8 cellular contexts compared by ENCODE assay signal in the genomic region with DNA sequence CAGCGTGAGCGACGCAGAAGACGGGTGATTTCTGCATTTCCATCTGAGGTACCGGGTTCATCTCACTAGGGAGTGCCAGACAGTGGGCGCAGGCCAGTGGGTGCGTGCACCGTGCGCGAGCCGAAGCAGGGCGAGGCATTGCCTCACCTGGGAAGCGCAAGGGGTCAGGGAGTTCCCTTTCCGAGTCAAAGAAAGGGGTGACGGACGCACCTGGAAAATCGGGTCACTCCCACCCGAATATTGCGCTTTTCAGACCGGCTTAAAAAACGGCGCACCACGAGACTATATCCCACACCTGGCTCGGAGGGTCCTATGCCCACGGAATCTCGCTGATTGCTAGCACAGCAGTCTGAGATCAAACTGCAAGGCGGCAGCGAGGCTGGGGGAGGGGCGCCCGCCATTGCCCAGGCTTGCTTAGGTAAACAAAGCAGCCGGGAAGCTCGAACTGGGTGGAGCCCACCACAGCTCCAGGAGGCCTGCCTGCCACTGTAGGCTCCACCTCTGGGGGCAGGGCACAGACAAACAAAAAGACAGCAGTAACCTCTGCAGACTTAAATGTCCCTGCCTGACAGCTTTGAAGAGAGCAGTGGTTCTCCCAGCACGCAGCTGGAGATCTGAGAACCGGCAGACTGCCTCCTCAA.
A peak's percentile ranks its signal among the peaks of the same experiment; 100 is the strongest.
DNase-seq lines count a peak whose midpoint lies in the region; FAIRE-seq and TF ChIP-seq lines count a peak whose summit lies in the region.
"Not testable (repeated sequence)": the region's sequence is repeated elsewhere in the genome, so short reads cannot be mapped to it uniquely, and the experiment has no call there.

No MANE protein-coding gene starts in this region.

- not testable (repeated sequence) for H3K23ac ChIP-seq in H1 (ENCODE audit: insufficient read length)

- H2BK120ac ChIP-seq in H1 (replicated peaks; ENCODE audit: low read depth, low read length): not testable (repeated sequence)

- not testable (repeated sequence) for H2BK5ac ChIP-seq in H1 (ENCODE audit: low read depth, low read length)

- not testable (repeated sequence) for H3K18ac ChIP-seq in H1 (ENCODE audit: extremely low read depth, low read length)

- H3K9ac ChIP-seq in HUES48 (ENCODE audit: low read depth, low read length): peak overlapping the region; percentile 62
- H3K9ac ChIP-seq in SK-N-SH; H1 (replicated peaks in 1 of 4; ENCODE audit: extremely low read depth in 1 of 4, low read depth in 3 of 4, low read length in 3 of 4); skeletal muscle satellite cell (ENCODE audit: low read depth, low read length): not testable (repeated sequence)

- H2BK20ac ChIP-seq in H1 (ENCODE audit: low read length): not testable (repeated sequence)

- not testable (repeated sequence) for H3K79me2 ChIP-seq in SK-N-SH (ENCODE audit: insufficient read depth); H1 (ENCODE audit: control insufficient read depth in 1 of 2, insufficient read depth in 2 of 2, low read length in 2 of 2)

- H3K27ac ChIP-seq in AG04450 (ENCODE audit: low read depth, low read length); HUES48 (ENCODE audit: low read depth, low read length); SK-N-SH (ENCODE audit: low read depth in 2 of 2, low read length in 1 of 2); H1 (ENCODE audit: low read depth, low read length); right atrium auricular region; muscle layer of duodenum (ENCODE audit: low read length): not testable (repeated sequence)

- peak overlapping the region; percentile 37 for H3K4me3 ChIP-seq in AG04450 (ENCODE audit: low read depth, low read length)
- peak overlapping the region; percentile 53 for H3K4me3 ChIP-seq in HUES48 (ENCODE audit: low read depth, low read length)
- peak overlapping the region; percentile 46 to 59 for H3K4me3 ChIP-seq in SK-N-SH (ENCODE audit: low read depth in 2 of 2, low read length in 1 of 2)
- peak overlapping the region in 3 of 4 experiments; percentile 26 to 43 (median 35); a peak in 4 of 8 replicates for H3K4me3 ChIP-seq in H1 (ENCODE audit: extremely low read depth in 1 of 4, insufficient read depth in 2 of 4, low read depth in 3 of 4, low read length in 4 of 4)
- peak overlapping the region; percentile 15 to 21 for H3K4me3 ChIP-seq in right atrium auricular region
- peak overlapping the region; percentile 0 to 43 for H3K4me3 ChIP-seq in muscle layer of duodenum (ENCODE audit: low read depth in 1 of 2, low read length in 2 of 2)
- H3K4me3 ChIP-seq in skeletal muscle satellite cell (ENCODE audit: low read length): not testable (repeated sequence)

- H3K9me3 Mint-ChIP-seq in activated naive CD4-positive, alpha-beta T cell treated with anti-CD3 and anti-CD28 coated beads, Interleukin-2, amount 10 ng/mL, durations not matched to agents 7 days and 5 days: not testable (repeated sequence)

- not testable (repeated sequence) for TF ChIP-seq EP300 in SK-N-SH (IDR thresholded peaks at IDR 0.05; ENCODE audit: borderline replicate concordance in 1 of 2, low read depth in 1 of 2, low read length in 1 of 2); H1 (IDR thresholded peaks at IDR 0.05; ENCODE audit: borderline replicate concordance in 1 of 2, low read depth in 2 of 2, low read length in 2 of 2)

- not testable (repeated sequence) for FAIRE-seq in H1 (lab: Jason Lieb, UNC)

- H3K14ac ChIP-seq in H1 (ENCODE audit: insufficient read length): not testable (repeated sequence)

- not testable (repeated sequence) for H3K36me3 ChIP-seq in HUES48 (ENCODE audit: control insufficient read depth, insufficient read depth, low read length); SK-N-SH (replicated peaks in 1 of 2; ENCODE audit: control insufficient read depth in 1 of 2, insufficient read depth in 2 of 2, low read length in 1 of 2); H1 (ENCODE audit: control insufficient read depth in 2 of 4, insufficient read depth in 4 of 4, low read length in 3 of 4); right atrium auricular region; muscle layer of duodenum (ENCODE audit: control insufficient read depth in 1 of 2, insufficient read depth in 2 of 2, low read length in 2 of 2); skeletal muscle satellite cell (ENCODE audit: insufficient read depth, low read length)

- DNase-seq in AG04450 (ENCODE audit: low read depth, low spot score); SK-N-SH; activated naive CD4-positive, alpha-beta T cell treated with anti-CD3 and anti-CD28 coated beads, Interleukin-2, amount 10 ng/mL, durations not matched to agents 7 days and 5 days; H1 (ENCODE audit: low read depth in 1 of 2, low spot score in 2 of 2); right atrium auricular region (ENCODE audit: low spot score): not testable (repeated sequence)

- H4K91ac ChIP-seq in H1 (replicated peaks; ENCODE audit: insufficient read length, low read length): not testable (repeated sequence)

- CTCF ChIA-PET in AG04450 (lab: Charles Lee): interaction anchor here (0.7 kb wide), 1 partner anchor 644 kb away, joined by 5 read pairs; no protein-coding TSS in a partner anchor
- CTCF ChIA-PET in SK-N-SH (lab: Yijun Ruan, JAX); H1 (lab: Charles Lee; ENCODE audit: partially characterized antibody): not testable (repeated sequence)
- CTCF ChIA-PET in activated naive CD4-positive, alpha-beta T cell treated with anti-CD3 and anti-CD28 coated beads, Interleukin-2, amount 10 ng/mL, durations not matched to agents 7 days and 5 days (lab: Charles Lee): interaction anchor here (0.7 kb wide), 1 partner anchor 298 kb away, joined by 3 read pairs; no protein-coding TSS in a partner anchor

- not testable (repeated sequence) for H3K27me3 ChIP-seq in AG04450 (ENCODE audit: control insufficient read depth, insufficient read depth, low read length); HUES48 (ENCODE audit: control insufficient read depth, insufficient read depth, low read length); SK-N-SH (ENCODE audit: insufficient read depth); H1 (replicated peaks in 1 of 4; ENCODE audit: control insufficient read depth in 3 of 4, extremely low read depth in 1 of 4, insufficient read depth in 3 of 4, low read length in 3 of 4); right atrium auricular region; muscle layer of duodenum (ENCODE audit: low read depth, low read length); skeletal muscle satellite cell (ENCODE audit: control insufficient read depth, insufficient read depth, low read length)

- TF ChIP-seq CTCF in AG04450 (IDR thresholded peaks at IDR 0.05; ENCODE audit: low read depth, low read length); SK-N-SH (IDR thresholded peaks at IDR 0.05); H1 (IDR thresholded peaks at IDR 0.05; ENCODE audit: control extremely low read depth in 1 of 3, insufficient read depth in 1 of 3, low read depth in 1 of 3, low read length in 3 of 3); right atrium auricular region (IDR thresholded peaks at IDR 0.05): not testable (repeated sequence)

- H3K9me3 ChIP-seq in AG04450 (ENCODE audit: control insufficient read depth, insufficient read depth, low read length); HUES48 (ENCODE audit: control insufficient read depth, insufficient read depth, low read length); SK-N-SH; H1 (ENCODE audit: insufficient read depth in 2 of 2, low read depth in 1 of 2, low read length in 1 of 2); right atrium auricular region; muscle layer of duodenum (ENCODE audit: control insufficient read depth in 1 of 2, low read length in 2 of 2); skeletal muscle satellite cell (replicated peaks; ENCODE audit: low read length): not testable (repeated sequence)

- H3K4me1 ChIP-seq in HUES48 (ENCODE audit: control insufficient read depth, insufficient read depth, low read length); SK-N-SH (ENCODE audit: control insufficient read depth in 1 of 2, insufficient read depth in 2 of 2, low read depth in 1 of 2, low read length in 1 of 2); H1 (replicated peaks in 1 of 4; ENCODE audit: control insufficient read depth in 3 of 4, insufficient read depth in 4 of 4, low read length in 3 of 4); right atrium auricular region; muscle layer of duodenum (ENCODE audit: control insufficient read depth in 1 of 2, insufficient read depth in 2 of 2, low read length in 2 of 2); skeletal muscle satellite cell (ENCODE audit: control insufficient read depth, insufficient read depth, low read length): not testable (repeated sequence)

- POLR2A ChIA-PET in AG04450 (lab: Yijun Ruan, JAX); H1 (lab: Charles Lee; ENCODE audit: partially characterized antibody): not testable (repeated sequence)
- POLR2A ChIA-PET in SK-N-SH (lab: Yijun Ruan, JAX): interaction anchor here (0.6 kb wide), 1 partner anchor 547 kb away, joined by 4 read pairs; no protein-coding TSS in a partner anchor

- WGBS in SK-N-SH (ENCODE audit: low lambda C conversion rate): 13% methylated on average over 5 of the region's 34 CpGs
- WGBS in H1 (ENCODE audit: extremely low coverage in 1 of 2, insufficient coverage in 1 of 2, insufficient read length in 1 of 2, insufficient replicate concordance in 2 of 2, low coverage in 1 of 2, low lambda C conversion rate in 2 of 2, missing lambda C conversion rate in 1 of 2), 2 experiments: 11% methylated on average over 5 of the region's 34 CpGs; no CpG with 5 or more reads in 1 of the 2 experiments

- H3K4me2 ChIP-seq in SK-N-SH (0 out of 2 replicates have a peak overlapping the region, but pooled peaks have one; percentile 1), H1 (ENCODE audit: insufficient read depth in 1 of 2, low read depth in 2 of 2, low read length in 2 of 2) (peak overlapping the region in 1 of 2 experiments; percentile 49; a peak in 2 of 4 replicates), skeletal muscle satellite cell (ENCODE audit: low read length) (peak overlapping the region; percentile 25)

- TF ChIP-seq POLR2A in H1 (IDR thresholded peaks at IDR 0.05; ENCODE audit: control extremely low read depth in 1 of 2, low read depth in 2 of 2, low read length in 2 of 2): not testable (repeated sequence)

- H2AFZ ChIP-seq in SK-N-SH (ENCODE audit: low read depth): peak overlapping the region; percentile 78; the same call in 1 of the 2 replicates
- not testable (repeated sequence) for H2AFZ ChIP-seq in H1 (ENCODE audit: low read length)

- not testable (repeated sequence) for H3K36me3 Mint-ChIP-seq in activated naive CD4-positive, alpha-beta T cell treated with anti-CD3 and anti-CD28 coated beads, Interleukin-2, amount 10 ng/mL, durations not matched to agents 7 days and 5 days

- TF ChIP-seq RAD21 in SK-N-SH (IDR thresholded peaks at IDR 0.05; ENCODE audit: low read length); H1 (IDR thresholded peaks at IDR 0.05 in 1 of 2, conservative IDR thresholded peaks at IDR 0.05 in 1 of 2; ENCODE audit: low read depth in 2 of 2, low read length in 2 of 2): not testable (repeated sequence)

- peak overlapping the region; percentile 53 for H3K4me3 Mint-ChIP-seq in activated naive CD4-positive, alpha-beta T cell treated with anti-CD3 and anti-CD28 coated beads, Interleukin-2, amount 10 ng/mL, durations not matched to agents 7 days and 5 days

- not testable (repeated sequence) for H3K9me2 ChIP-seq in SK-N-SH

- not testable (repeated sequence) for H4K20me1 ChIP-seq in SK-N-SH (ENCODE audit: insufficient read depth); H1 (replicated peaks in 1 of 2; ENCODE audit: control insufficient read depth in 1 of 2, insufficient read depth in 2 of 2, low read length in 2 of 2)

- not testable (repeated sequence) for H3K79me1 ChIP-seq in H1 (ENCODE audit: low read depth, low read length)

- not testable (repeated sequence) for H2AK5ac ChIP-seq in H1 (ENCODE audit: low read depth, low read length)

- not testable (repeated sequence) for H3K27me3 Mint-ChIP-seq in activated naive CD4-positive, alpha-beta T cell treated with anti-CD3 and anti-CD28 coated beads, Interleukin-2, amount 10 ng/mL, durations not matched to agents 7 days and 5 days

- not testable (repeated sequence) for H2BK15ac ChIP-seq in H1 (ENCODE audit: low read length)

- not testable (repeated sequence) for H3K23me2 ChIP-seq in H1 (ENCODE audit: low read depth, low read length)

- H4K5ac ChIP-seq in H1 (ENCODE audit: insufficient read length, low read depth, low read length): not testable (repeated sequence)

- H4K8ac ChIP-seq in H1 (ENCODE audit: extremely low read depth, insufficient read depth, low read length): peak overlapping the region; percentile 51; the same call in 1 of the 2 replicates

- H2BK12ac ChIP-seq in H1 (ENCODE audit: low read depth, low read length): not testable (repeated sequence)

- H3K4ac ChIP-seq in H1 (replicated peaks; ENCODE audit: insufficient read length, low read depth, low read length): not testable (repeated sequence)

- not testable (repeated sequence) for H3F3A ChIP-seq in SK-N-SH (replicated peaks; ENCODE audit: insufficient read depth)

- H3K4me1 Mint-ChIP-seq in activated naive CD4-positive, alpha-beta T cell treated with anti-CD3 and anti-CD28 coated beads, Interleukin-2, amount 10 ng/mL, durations not matched to agents 7 days and 5 days: not testable (repeated sequence)

- H3K56ac ChIP-seq in H1 (replicated peaks; ENCODE audit: insufficient read length, low read depth, low read length): not testable (repeated sequence)

- H3K27ac Mint-ChIP-seq in activated naive CD4-positive, alpha-beta T cell treated with anti-CD3 and anti-CD28 coated beads, Interleukin-2, amount 10 ng/mL, durations not matched to agents 7 days and 5 days: not testable (repeated sequence)
